ENCODE assay signal across 8 cellular contexts in genomic region chr10:33336606-33337334, GRCh38.
DNase-seq lines count a peak whose midpoint lies in the region; ATAC-seq and FAIRE-seq lines count a peak whose summit lies in the region.

No MANE protein-coding gene starts in this region.

- no peak for FAIRE-seq in GM19239 (lab: Jason Lieb, UNC)

- no peak for ATAC-seq in stimulated activated naive CD8-positive, alpha-beta T cell treated with anti-CD3 and anti-CD28 coated beads, Interleukin-15, Interleukin-2, amounts not matched to agents 100 U/mL and 50 U/mL, for 24 hours
- ATAC-seq in HG02610 (IDR thresholded peaks at IDR 0.05; ENCODE audit: unreplicated experiment): no peak

- peak overlapping the region; percentile 24 for H3K27ac ChIP-seq in caudate nucleus (ENCODE audit: low read depth, low read length)

- DNase-seq in D341Med (ENCODE audit: low spot score): peak; percentile 55
- DNase-seq in NCI-H1092 (lab: John Stamatoyannopoulos, UW): peak; percentile 19
- DNase-seq in caudate nucleus (lab: John Stamatoyannopoulos, UW): peak in 14 of 61 donors; percentile 3 to 34 (median 18)
- DNase-seq in kidney tubule cell (ENCODE audit: low spot score): peak; percentile 37
- DNase-seq in stimulated activated naive CD8-positive, alpha-beta T cell treated with anti-CD3 and anti-CD28 coated beads, Interleukin-15, Interleukin-2, amounts not matched to agents 100 U/mL and 50 U/mL, for 24 hours: peak; percentile 12
- DNase-seq in NCI-H2227 treated with DMSO at 0.1 percent for 48 hours (lab: John Stamatoyannopoulos, UW): no peak
- no peak for DNase-seq in GM19239 (ENCODE audit: insufficient read length, low spot score)

Comparison
In these comparisons a context has a peak if more than half of its experiments do, and no peak if none do; other contexts are left out.
1. DNase-seq: peak in D341Med (single experiment), NCI-H1092 (single experiment), kidney tubule cell (single experiment) and stimulated activated naive CD8-positive, alpha-beta T cell treated with anti-CD3 and anti-CD28 coated beads, Interleukin-15, Interleukin-2, amounts not matched to agents 100 U/mL and 50 U/mL, for 24 hours (single experiment); none in NCI-H2227 treated with DMSO at 0.1 percent for 48 hours (single experiment) and GM19239 (single experiment).